17 cellular contexts compared by ENCODE assay signal in genomic region chr12:131387281-131388163, GRCh38.
"Had no signal": no experiment of that assay in that cellular context is flagged by ENCODE, and none has a peak within 500 bp of the region (broad histone marks: within the 10 kb centered on the region; RNA-seq: fewer than 3 reads in every experiment).

No MANE protein-coding gene starts in this region.

- DNase-seq: activated CD4-positive, alpha-beta T cell treated with anti-CD3 and anti-CD28 coated beads for 1 hour; activated CD4-positive, alpha-beta T cell treated with anti-CD3 and anti-CD28 coated beads, Interleukin-2, amount 50 U/mL, for 4 hours; activated T-cell treated with anti-CD3 and anti-CD28 coated beads for 4 hours; dermis blood vessel endothelial cell; effector memory CD4-positive, alpha-beta T cell; foreskin fibroblast; mammary epithelial cell; T-helper 17 cell; transverse colon had no signal

- H3K4me2 ChIP-seq: hepatocyte had no signal

- H3K4me1 ChIP-seq: transverse colon, vagina had no signal

- H3K36me3 Mint-ChIP-seq: activated naive CD8-positive, alpha-beta T cell had no signal

- H3K27ac Mint-ChIP-seq: activated naive CD8-positive, alpha-beta T cell; activated T-helper 1 cell treated with anti-CD3 and anti-CD28 coated beads, Interleukin-12 subunit alpha, Interleukin-12 subunit beta, Interleukin-2, Interleukin-4 antibody, amounts not matched to agents 30 ng/mL and 10 ng/mL and 1 ng/mL, durations not matched to agents 14 hours and 24 hours and 36 hours; nephron; stimulated activated naive CD8-positive, alpha-beta T cell treated with anti-CD3 and anti-CD28 coated beads, Interleukin-15, Interleukin-2, amounts not matched to agents 100 ng/mL and 50 ng/mL, for 24 hours; T-helper 17 cell had no signal

- H3K27me3 Mint-ChIP-seq: stimulated activated naive CD8-positive, alpha-beta T cell treated with anti-CD3 and anti-CD28 coated beads, Interleukin-15, Interleukin-2, amounts not matched to agents 100 ng/mL and 50 ng/mL, for 24 hours had no signal

- H3K27ac ChIP-seq: hepatocyte, transverse colon, vagina, VCaP had no signal

- H3K9me3 Mint-ChIP-seq: activated T-helper 1 cell treated with anti-CD3 and anti-CD28 coated beads, Interleukin-12 subunit alpha, Interleukin-12 subunit beta, Interleukin-2, Interleukin-4 antibody, amounts not matched to agents 30 ng/mL and 10 ng/mL and 1 ng/mL, durations not matched to agents 14 hours and 24 hours and 36 hours; nephron; stimulated activated naive CD8-positive, alpha-beta T cell treated with anti-CD3 and anti-CD28 coated beads, Interleukin-15, Interleukin-2, amounts not matched to agents 100 ng/mL and 50 ng/mL, for 24 hours had no signal

- H3K27me3 ChIP-seq: vagina had no signal

- H3K4me3 Mint-ChIP-seq: activated naive CD8-positive, alpha-beta T cell; activated T-helper 1 cell treated with anti-CD3 and anti-CD28 coated beads, Interleukin-12 subunit alpha, Interleukin-12 subunit beta, Interleukin-2, Interleukin-4 antibody, amounts not matched to agents 30 ng/mL and 10 ng/mL and 1 ng/mL, durations not matched to agents 14 hours and 24 hours and 36 hours; nephron; stimulated activated naive CD8-positive, alpha-beta T cell treated with anti-CD3 and anti-CD28 coated beads, Interleukin-15, Interleukin-2, amounts not matched to agents 100 ng/mL and 50 ng/mL, for 24 hours; T-helper 17 cell had no signal

- ATAC-seq: left lobe of liver, T-helper 17 cell had no signal

- H3K4me3 ChIP-seq: hepatocyte, transverse colon, vagina had no signal

- H3K36me3 ChIP-seq: transverse colon, vagina had no signal

- H3K9me3 ChIP-seq: transverse colon, vagina had no signal
